In the genomic region with DNA sequence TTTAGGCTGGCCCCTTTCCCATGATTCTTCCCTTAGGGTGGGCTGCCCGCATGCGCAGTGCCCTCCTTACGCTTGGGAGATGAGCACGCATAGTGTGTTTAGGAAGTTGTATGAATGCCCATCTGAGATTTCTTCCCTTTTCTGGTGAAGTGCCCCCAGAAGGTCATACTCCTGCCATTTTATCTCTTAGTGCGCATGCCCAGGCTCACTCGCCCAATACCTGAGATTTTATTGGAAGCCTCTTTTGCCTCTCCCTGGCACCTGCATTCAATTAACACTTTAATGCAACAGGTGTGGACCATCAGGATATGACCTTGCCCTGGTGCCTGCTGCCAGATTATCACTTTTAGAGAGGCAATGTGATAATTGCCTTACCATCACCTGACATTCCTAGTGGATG, we compare ENCODE assay signal across 32 cellular contexts. TPM values are rescaled to one million over a fixed set of nuclear protein-coding genes. Genes with fewer than 3 reads are reported as not detected.
"Had no signal": no experiment of that assay in that cellular context is flagged by ENCODE, and none has a peak within 500 bp of the region (broad histone marks: within the 10 kb centered on the region; RNA-seq: fewer than 3 reads in every experiment).

No MANE protein-coding gene starts in this region.

- H2AFZ ChIP-seq: hepatocyte had no signal

- H3K36me3 ChIP-seq: colonic mucosa, esophagus muscularis mucosa, esophagus squamous epithelium, gastrocnemius medialis, gastroesophageal sphincter, heart left ventricle, heart right ventricle had no signal

- H3K79me2 ChIP-seq: hepatocyte had no signal

- H3K4me3 ChIP-seq: colonic mucosa, coronary artery, dorsolateral prefrontal cortex, esophagus muscularis mucosa, esophagus squamous epithelium, gastrocnemius medialis, gastroesophageal sphincter, heart left ventricle, heart right ventricle, hepatocyte had no signal

- ATAC-seq: effector memory CD8-positive, alpha-beta T cell; esophagus mucosa; foreskin keratinocyte; gastrocnemius medialis; gastroesophageal sphincter; heart left ventricle; heart right ventricle had no signal

- DNase-seq: colonic mucosa; cortex of kidney; dermis blood vessel endothelial cell; dorsolateral prefrontal cortex; effector CD4-positive, alpha-beta T cell; effector CD8-positive, alpha-beta T cell; effector memory CD4-positive, alpha-beta T cell; effector memory CD8-positive, alpha-beta T cell; endodermal cell; erythroblast; esophagus squamous epithelium; foreskin fibroblast; foreskin keratinocyte; foreskin melanocyte; gastrocnemius medialis; glutamatergic neuron; head of caudate nucleus; heart left ventricle; heart right ventricle had no signal

- FAIRE-seq: colon, endometrium, endothelial cell of umbilical vein, frontal cortex had no signal

- H3K27ac ChIP-seq: colonic mucosa, coronary artery, dorsolateral prefrontal cortex, epithelial cell of prostate, esophagus muscularis mucosa, esophagus squamous epithelium, foreskin keratinocyte, gastrocnemius medialis, gastroesophageal sphincter, heart left ventricle, heart right ventricle, hepatocyte had no signal

- H3K4me1 ChIP-seq: colonic mucosa, esophagus muscularis mucosa, esophagus squamous epithelium, foreskin keratinocyte, gastrocnemius medialis, gastroesophageal sphincter, heart left ventricle, heart right ventricle had no signal

- H3K9me3 ChIP-seq: colonic mucosa, esophagus muscularis mucosa, esophagus squamous epithelium, gastrocnemius medialis, gastroesophageal sphincter, heart right ventricle had no signal

- H3K4me2 ChIP-seq: hepatocyte had no signal

- H3K27me3 ChIP-seq: colonic mucosa, esophagus muscularis mucosa, esophagus squamous epithelium, foreskin keratinocyte, gastrocnemius medialis, gastroesophageal sphincter, hepatocyte had no signal

RNA-seq across cellular contexts. Expression of a gene that starts 36.6 kb away (rescaled TPM):
- total RNA-seq: dermis microvascular lymphatic vessel endothelial cell, endodermal cell had no signal
- polyA plus RNA-seq: hepatocyte had no signal

RNA-seq across cellular contexts. Expression of a gene that starts 45.5 kb away (rescaled TPM):
- total RNA-seq: dermis blood vessel endothelial cell, dermis microvascular lymphatic vessel endothelial cell, endothelial cell of umbilical vein, fibroblast of villous mesenchyme, foreskin keratinocyte had no signal
- polyA plus RNA-seq: endothelial cell of umbilical vein, fibroblast of lung, foreskin keratinocyte had no signal
